Comparison of ENCODE assay signal across 1 cellular context in the genomic region with DNA sequence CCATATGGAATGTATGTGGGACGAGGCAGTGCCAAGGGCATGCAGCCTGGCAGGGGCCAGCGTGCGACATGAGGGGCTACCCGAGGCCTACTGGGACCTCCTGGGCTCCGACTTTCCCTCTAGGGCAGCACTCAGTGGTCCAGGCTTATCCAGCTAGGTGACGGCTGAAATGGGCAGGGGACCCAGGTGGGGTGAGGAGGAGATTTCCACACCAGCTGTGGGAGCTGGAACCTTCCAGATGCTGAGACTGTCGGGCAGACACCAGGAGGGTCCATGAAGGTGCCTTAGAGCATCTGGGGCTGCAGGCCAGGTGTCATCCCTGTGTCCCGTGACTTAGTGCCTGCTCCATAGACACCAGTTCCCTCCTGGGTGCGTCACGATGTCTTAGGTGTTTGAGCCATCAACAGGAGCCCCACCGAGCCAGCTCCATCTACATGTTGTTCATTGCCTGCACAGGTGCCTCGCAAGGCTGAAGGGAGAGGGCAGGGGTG.
TF ChIP-seq lines count a peak whose summit lies in the region.

No MANE protein-coding gene starts in this region.

TF ChIP-seq in GM23338, 12 proteins besides CTCF, POLR2A, EP300 and RAD21 (continued from another document):
- TF ChIP-seq, protein P1, sequence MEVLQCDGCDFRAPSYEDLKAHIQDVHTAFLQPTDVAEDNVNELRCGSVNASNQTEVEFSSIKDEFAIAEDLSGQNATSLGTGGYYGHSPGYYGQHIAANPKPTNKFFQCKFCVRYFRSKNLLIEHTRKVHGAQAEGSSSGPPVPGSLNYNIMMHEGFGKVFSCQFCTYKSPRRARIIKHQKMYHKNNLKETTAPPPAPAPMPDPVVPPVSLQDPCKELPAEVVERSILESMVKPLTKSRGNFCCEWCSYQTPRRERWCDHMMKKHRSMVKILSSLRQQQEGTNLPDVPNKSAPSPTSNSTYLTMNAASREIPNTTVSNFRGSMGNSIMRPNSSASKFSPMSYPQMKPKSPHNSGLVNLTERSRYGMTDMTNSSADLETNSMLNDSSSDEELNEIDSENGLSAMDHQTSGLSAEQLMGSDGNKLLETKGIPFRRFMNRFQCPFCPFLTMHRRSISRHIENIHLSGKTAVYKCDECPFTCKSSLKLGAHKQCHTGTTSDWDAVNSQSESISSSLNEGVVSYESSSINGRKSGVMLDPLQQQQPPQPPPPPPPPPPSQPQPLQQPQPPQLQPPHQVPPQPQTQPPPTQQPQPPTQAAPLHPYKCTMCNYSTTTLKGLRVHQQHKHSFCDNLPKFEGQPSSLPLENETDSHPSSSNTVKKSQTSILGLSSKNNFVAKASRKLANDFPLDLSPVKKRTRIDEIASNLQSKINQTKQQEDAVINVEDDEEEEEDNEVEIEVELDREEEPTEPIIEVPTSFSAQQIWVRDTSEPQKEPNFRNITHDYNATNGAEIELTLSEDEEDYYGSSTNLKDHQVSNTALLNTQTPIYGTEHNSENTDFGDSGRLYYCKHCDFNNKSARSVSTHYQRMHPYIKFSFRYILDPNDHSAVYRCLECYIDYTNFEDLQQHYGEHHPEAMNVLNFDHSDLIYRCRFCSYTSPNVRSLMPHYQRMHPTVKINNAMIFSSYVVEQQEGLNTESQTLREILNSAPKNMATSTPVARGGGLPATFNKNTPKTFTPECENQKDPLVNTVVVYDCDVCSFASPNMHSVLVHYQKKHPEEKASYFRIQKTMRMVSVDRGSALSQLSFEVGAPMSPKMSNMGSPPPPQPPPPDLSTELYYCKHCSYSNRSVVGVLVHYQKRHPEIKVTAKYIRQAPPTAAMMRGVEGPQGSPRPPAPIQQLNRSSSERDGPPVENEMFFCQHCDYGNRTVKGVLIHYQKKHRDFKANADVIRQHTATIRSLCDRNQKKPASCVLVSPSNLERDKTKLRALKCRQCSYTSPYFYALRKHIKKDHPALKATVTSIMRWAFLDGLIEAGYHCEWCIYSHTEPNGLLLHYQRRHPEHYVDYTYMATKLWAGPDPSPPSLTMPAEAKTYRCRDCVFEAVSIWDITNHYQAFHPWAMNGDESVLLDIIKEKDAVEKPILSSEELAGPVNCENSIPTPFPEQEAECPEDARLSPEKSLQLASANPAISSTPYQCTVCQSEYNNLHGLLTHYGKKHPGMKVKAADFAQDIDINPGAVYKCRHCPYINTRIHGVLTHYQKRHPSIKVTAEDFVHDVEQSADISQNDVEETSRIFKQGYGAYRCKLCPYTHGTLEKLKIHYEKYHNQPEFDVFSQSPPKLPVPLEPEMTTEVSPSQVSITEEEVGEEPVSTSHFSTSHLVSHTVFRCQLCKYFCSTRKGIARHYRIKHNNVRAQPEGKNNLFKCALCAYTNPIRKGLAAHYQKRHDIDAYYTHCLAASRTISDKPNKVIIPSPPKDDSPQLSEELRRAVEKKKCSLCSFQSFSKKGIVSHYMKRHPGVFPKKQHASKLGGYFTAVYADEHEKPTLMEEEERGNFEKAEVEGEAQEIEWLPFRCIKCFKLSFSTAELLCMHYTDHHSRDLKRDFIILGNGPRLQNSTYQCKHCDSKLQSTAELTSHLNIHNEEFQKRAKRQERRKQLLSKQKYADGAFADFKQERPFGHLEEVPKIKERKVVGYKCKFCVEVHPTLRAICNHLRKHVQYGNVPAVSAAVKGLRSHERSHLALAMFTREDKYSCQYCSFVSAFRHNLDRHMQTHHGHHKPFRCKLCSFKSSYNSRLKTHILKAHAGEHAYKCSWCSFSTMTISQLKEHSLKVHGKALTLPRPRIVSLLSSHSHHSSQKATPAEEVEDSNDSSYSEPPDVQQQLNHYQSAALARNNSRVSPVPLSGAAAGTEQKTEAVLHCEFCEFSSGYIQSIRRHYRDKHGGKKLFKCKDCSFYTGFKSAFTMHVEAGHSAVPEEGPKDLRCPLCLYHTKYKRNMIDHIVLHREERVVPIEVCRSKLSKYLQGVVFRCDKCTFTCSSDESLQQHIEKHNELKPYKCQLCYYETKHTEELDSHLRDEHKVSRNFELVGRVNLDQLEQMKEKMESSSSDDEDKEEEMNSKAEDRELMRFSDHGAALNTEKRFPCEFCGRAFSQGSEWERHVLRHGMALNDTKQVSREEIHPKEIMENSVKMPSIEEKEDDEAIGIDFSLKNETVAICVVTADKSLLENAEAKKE (CRISPR knock-in tag; IDR thresholded peaks at IDR 0.05) = no peak
- TF ChIP-seq ZNF331 (CRISPR knock-in tag; IDR thresholded peaks at IDR 0.05; ENCODE audit: low read depth) = no peak
